In the genomic region with DNA sequence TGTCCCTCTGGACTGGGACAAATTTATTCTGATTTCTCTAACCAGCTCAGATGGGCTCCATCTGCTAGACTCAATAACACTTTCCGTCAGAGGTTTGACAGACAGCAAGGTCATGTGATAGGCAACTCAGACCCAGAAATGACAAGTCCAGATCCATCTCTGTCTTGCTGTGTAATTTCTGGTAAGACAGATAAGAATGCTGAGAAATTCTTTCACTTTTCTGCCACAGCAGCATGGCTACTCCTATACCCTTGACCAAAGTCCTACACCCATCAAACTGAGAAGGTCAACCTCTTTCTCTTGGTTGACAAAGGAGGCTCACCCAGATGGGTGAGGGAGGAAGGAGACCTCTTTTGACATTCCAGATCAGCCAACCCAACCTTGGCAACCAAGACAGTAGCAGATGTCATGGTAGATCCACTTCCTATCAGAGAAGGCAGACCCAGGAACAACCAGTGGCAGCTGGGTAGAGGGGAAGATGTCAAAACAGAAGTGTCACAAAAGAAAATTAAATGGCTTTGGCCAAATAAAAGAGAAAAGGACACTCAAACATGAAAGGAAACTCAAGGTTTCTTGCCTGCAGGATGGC, we compare ENCODE assay signal across 1 cellular context.
TF ChIP-seq lines count a peak whose summit lies in the region.

No MANE protein-coding gene starts in this region.

TF ChIP-seq in K562, 482 proteins besides CTCF, POLR2A, EP300 and RAD21 (continued from another document and continues in another):
- TF ChIP-seq, protein P1, sequence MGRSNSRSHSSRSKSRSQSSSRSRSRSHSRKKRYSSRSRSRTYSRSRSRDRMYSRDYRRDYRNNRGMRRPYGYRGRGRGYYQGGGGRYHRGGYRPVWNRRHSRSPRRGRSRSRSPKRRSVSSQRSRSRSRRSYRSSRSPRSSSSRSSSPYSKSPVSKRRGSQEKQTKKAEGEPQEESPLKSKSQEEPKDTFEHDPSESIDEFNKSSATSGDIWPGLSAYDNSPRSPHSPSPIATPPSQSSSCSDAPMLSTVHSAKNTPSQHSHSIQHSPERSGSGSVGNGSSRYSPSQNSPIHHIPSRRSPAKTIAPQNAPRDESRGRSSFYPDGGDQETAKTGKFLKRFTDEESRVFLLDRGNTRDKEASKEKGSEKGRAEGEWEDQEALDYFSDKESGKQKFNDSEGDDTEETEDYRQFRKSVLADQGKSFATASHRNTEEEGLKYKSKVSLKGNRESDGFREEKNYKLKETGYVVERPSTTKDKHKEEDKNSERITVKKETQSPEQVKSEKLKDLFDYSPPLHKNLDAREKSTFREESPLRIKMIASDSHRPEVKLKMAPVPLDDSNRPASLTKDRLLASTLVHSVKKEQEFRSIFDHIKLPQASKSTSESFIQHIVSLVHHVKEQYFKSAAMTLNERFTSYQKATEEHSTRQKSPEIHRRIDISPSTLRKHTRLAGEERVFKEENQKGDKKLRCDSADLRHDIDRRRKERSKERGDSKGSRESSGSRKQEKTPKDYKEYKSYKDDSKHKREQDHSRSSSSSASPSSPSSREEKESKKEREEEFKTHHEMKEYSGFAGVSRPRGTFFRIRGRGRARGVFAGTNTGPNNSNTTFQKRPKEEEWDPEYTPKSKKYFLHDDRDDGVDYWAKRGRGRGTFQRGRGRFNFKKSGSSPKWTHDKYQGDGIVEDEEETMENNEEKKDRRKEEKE (IDR thresholded peaks at IDR 0.05; ENCODE audit: borderline replicate concordance in 1 of 2, control insufficient read depth in 1 of 2, low read depth in 2 of 2, low read length in 1 of 2), result no peak
- no peak for TF ChIP-seq MYC (IDR thresholded peaks at IDR 0.05; ENCODE audit: low read depth, low read length)
- no peak for TF ChIP-seq MYC (CRISPR knock-in tag; IDR thresholded peaks at IDR 0.05; ENCODE audit: borderline replicate concordance, low read depth)
- no peak for TF ChIP-seq ZNF41 (CRISPR knock-in tag; conservative IDR thresholded peaks at IDR 0.05)
- no peak for TF ChIP-seq BRD9 (IDR thresholded peaks at IDR 0.05; ENCODE audit: low read depth, partially characterized antibody)
- no peak for TF ChIP-seq FOXJ2 (tag; IDR thresholded peaks at IDR 0.05)
- TF ChIP-seq GABPB2 (CRISPR knock-in tag; conservative IDR thresholded peaks at IDR 0.05), result no peak
- TF ChIP-seq TEAD4 (IDR thresholded peaks at IDR 0.05; ENCODE audit: low read length), result peak; percentile 69
- no peak for TF ChIP-seq TEAD4 (CRISPR knock-in tag; IDR thresholded peaks at IDR 0.05; ENCODE audit: borderline replicate concordance)
- no peak for TF ChIP-seq NCOA1 (IDR thresholded peaks at IDR 0.05; ENCODE audit: low read depth)
- peak; percentile 68 for TF ChIP-seq TAL1 (IDR thresholded peaks at IDR 0.05)
- TF ChIP-seq ZNF282 (CRISPR knock-in tag; IDR thresholded peaks at IDR 0.05), result no peak
- TF ChIP-seq, protein P2, sequence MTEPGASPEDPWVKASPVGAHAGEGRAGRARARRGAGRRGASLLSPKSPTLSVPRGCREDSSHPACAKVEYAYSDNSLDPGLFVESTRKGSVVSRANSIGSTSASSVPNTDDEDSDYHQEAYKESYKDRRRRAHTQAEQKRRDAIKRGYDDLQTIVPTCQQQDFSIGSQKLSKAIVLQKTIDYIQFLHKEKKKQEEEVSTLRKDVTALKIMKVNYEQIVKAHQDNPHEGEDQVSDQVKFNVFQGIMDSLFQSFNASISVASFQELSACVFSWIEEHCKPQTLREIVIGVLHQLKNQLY (CRISPR knock-in tag; conservative IDR thresholded peaks at IDR 0.05), result no peak
- TF ChIP-seq MEIS2 (IDR thresholded peaks at IDR 0.05; ENCODE audit: partially characterized antibody), result peak; percentile 89
- TF ChIP-seq SMAD3 (CRISPR knock-in tag; conservative IDR thresholded peaks at IDR 0.05), result no peak
- TF ChIP-seq SMAD4 (CRISPR knock-in tag; conservative IDR thresholded peaks at IDR 0.05), result peak; percentile 51
- TF ChIP-seq HDAC8 (tag; IDR thresholded peaks at IDR 0.05), result no peak
- 0 out of 2 replicates have a peak, but pooled peaks have one; percentile 14 for TF ChIP-seq CTBP1 (IDR thresholded peaks at IDR 0.05; ENCODE audit: borderline replicate concordance)
- no peak for TF ChIP-seq HNRNPK (IDR thresholded peaks at IDR 0.05; ENCODE audit: low read depth, low read length, poor library complexity, severe bottlenecking)
- TF ChIP-seq, protein P3, sequence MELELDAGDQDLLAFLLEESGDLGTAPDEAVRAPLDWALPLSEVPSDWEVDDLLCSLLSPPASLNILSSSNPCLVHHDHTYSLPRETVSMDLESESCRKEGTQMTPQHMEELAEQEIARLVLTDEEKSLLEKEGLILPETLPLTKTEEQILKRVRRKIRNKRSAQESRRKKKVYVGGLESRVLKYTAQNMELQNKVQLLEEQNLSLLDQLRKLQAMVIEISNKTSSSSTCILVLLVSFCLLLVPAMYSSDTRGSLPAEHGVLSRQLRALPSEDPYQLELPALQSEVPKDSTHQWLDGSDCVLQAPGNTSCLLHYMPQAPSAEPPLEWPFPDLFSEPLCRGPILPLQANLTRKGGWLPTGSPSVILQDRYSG (tag; conservative IDR thresholded peaks at IDR 0.05; ENCODE audit: low read depth), result 0 out of 2 replicates have a peak, but pooled peaks have one; percentile 30
- TF ChIP-seq, protein P4, sequence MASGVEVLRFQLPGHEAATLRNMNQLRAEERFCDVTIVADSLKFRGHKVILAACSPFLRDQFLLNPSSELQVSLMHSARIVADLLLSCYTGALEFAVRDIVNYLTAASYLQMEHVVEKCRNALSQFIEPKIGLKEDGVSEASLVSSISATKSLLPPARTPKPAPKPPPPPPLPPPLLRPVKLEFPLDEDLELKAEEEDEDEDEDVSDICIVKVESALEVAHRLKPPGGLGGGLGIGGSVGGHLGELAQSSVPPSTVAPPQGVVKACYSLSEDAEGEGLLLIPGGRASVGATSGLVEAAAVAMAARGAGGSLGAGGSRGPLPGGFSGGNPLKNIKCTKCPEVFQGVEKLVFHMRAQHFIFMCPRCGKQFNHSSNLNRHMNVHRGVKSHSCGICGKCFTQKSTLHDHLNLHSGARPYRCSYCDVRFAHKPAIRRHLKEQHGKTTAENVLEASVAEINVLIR (CRISPR knock-in tag; IDR thresholded peaks at IDR 0.05), result no peak
- TF ChIP-seq, protein P5, sequence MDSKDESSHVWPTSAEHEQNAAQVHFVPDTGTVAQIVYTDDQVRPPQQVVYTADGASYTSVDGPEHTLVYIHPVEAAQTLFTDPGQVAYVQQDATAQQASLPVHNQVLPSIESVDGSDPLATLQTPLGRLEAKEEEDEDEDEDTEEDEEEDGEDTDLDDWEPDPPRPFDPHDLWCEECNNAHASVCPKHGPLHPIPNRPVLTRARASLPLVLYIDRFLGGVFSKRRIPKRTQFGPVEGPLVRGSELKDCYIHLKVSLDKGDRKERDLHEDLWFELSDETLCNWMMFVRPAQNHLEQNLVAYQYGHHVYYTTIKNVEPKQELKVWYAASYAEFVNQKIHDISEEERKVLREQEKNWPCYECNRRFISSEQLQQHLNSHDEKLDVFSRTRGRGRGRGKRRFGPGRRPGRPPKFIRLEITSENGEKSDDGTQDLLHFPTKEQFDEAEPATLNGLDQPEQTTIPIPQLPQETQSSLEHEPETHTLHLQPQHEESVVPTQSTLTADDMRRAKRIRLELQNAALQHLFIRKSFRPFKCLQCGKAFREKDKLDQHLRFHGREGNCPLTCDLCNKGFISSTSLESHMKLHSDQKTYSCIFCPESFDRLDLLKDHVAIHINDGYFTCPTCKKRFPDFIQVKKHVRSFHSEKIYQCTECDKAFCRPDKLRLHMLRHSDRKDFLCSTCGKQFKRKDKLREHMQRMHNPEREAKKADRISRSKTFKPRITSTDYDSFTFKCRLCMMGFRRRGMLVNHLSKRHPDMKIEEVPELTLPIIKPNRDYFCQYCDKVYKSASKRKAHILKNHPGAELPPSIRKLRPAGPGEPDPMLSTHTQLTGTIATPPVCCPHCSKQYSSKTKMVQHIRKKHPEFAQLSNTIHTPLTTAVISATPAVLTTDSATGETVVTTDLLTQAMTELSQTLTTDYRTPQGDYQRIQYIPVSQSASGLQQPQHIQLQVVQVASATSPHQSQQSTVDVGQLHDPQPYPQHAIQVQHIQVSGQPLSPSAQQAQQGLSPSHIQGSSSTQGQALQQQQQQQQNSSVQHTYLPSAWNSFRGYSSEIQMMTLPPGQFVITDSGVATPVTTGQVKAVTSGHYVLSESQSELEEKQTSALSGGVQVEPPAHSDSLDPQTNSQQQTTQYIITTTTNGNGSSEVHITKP (IDR thresholded peaks at IDR 0.05; ENCODE audit: partially characterized antibody), result no peak
- TF ChIP-seq RAD51 (IDR thresholded peaks at IDR 0.05; ENCODE audit: borderline replicate concordance, low read depth), result peak; percentile 73
- TF ChIP-seq YBX1 (IDR thresholded peaks at IDR 0.05), result no peak
- no peak for TF ChIP-seq THRAP3 (IDR thresholded peaks at IDR 0.05; ENCODE audit: borderline replicate concordance)
- peak; percentile 67 for TF ChIP-seq ARID1B (IDR thresholded peaks at IDR 0.05)
- no peak for TF ChIP-seq ZNF134 (CRISPR knock-in tag; conservative IDR thresholded peaks at IDR 0.05)
- no peak for TF ChIP-seq ZBTB8A (IDR thresholded peaks at IDR 0.05; ENCODE audit: partially characterized antibody)
- TF ChIP-seq EHMT2 (IDR thresholded peaks at IDR 0.05), result peak; percentile 72; the same call in 1 of the 2 replicates
- TF ChIP-seq, protein P6, sequence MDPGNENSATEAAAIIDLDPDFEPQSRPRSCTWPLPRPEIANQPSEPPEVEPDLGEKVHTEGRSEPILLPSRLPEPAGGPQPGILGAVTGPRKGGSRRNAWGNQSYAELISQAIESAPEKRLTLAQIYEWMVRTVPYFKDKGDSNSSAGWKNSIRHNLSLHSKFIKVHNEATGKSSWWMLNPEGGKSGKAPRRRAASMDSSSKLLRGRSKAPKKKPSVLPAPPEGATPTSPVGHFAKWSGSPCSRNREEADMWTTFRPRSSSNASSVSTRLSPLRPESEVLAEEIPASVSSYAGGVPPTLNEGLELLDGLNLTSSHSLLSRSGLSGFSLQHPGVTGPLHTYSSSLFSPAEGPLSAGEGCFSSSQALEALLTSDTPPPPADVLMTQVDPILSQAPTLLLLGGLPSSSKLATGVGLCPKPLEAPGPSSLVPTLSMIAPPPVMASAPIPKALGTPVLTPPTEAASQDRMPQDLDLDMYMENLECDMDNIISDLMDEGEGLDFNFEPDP (CRISPR knock-in tag; IDR thresholded peaks at IDR 0.05), result no peak
- no peak for TF ChIP-seq SNIP1 (IDR thresholded peaks at IDR 0.05; ENCODE audit: low read depth)
- TF ChIP-seq, protein P7, sequence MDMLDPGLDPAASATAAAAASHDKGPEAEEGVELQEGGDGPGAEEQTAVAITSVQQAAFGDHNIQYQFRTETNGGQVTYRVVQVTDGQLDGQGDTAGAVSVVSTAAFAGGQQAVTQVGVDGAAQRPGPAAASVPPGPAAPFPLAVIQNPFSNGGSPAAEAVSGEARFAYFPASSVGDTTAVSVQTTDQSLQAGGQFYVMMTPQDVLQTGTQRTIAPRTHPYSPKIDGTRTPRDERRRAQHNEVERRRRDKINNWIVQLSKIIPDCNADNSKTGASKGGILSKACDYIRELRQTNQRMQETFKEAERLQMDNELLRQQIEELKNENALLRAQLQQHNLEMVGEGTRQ (CRISPR knock-in tag; IDR thresholded peaks at IDR 0.05), result peak; percentile 55
- 0 out of 2 replicates have a peak, but pooled peaks have one; percentile 53 for TF ChIP-seq DPF2 (IDR thresholded peaks at IDR 0.05)
- no peak for TF ChIP-seq ZBTB7A (IDR thresholded peaks at IDR 0.05; ENCODE audit: borderline replicate concordance, control insufficient read depth, low read depth, low read length)
- TF ChIP-seq TOE1 (IDR thresholded peaks at IDR 0.05; ENCODE audit: borderline replicate concordance), result peak; percentile 55; the same call in 1 of the 2 replicates
- TF ChIP-seq TOE1 (CRISPR knock-in tag; IDR thresholded peaks at IDR 0.05; ENCODE audit: borderline replicate concordance, low read depth), result no peak
- TF ChIP-seq ZFP36 (IDR thresholded peaks at IDR 0.05; ENCODE audit: low read depth, low read length, partially characterized antibody), result no peak
- no peak for TF ChIP-seq GTF2A2 (tag; IDR thresholded peaks at IDR 0.05)
- no peak for TF ChIP-seq SETDB1 (IDR thresholded peaks at IDR 0.05; ENCODE audit: low read length)
- no peak for TF ChIP-seq POLR2B (IDR thresholded peaks at IDR 0.05; ENCODE audit: low read depth, partially characterized antibody)
- TF ChIP-seq, protein P8, sequence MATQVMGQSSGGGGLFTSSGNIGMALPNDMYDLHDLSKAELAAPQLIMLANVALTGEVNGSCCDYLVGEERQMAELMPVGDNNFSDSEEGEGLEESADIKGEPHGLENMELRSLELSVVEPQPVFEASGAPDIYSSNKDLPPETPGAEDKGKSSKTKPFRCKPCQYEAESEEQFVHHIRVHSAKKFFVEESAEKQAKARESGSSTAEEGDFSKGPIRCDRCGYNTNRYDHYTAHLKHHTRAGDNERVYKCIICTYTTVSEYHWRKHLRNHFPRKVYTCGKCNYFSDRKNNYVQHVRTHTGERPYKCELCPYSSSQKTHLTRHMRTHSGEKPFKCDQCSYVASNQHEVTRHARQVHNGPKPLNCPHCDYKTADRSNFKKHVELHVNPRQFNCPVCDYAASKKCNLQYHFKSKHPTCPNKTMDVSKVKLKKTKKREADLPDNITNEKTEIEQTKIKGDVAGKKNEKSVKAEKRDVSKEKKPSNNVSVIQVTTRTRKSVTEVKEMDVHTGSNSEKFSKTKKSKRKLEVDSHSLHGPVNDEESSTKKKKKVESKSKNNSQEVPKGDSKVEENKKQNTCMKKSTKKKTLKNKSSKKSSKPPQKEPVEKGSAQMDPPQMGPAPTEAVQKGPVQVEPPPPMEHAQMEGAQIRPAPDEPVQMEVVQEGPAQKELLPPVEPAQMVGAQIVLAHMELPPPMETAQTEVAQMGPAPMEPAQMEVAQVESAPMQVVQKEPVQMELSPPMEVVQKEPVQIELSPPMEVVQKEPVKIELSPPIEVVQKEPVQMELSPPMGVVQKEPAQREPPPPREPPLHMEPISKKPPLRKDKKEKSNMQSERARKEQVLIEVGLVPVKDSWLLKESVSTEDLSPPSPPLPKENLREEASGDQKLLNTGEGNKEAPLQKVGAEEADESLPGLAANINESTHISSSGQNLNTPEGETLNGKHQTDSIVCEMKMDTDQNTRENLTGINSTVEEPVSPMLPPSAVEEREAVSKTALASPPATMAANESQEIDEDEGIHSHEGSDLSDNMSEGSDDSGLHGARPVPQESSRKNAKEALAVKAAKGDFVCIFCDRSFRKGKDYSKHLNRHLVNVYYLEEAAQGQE (CRISPR knock-in tag; IDR thresholded peaks at IDR 0.05; ENCODE audit: low read depth), result no peak
- TF ChIP-seq, protein P9, sequence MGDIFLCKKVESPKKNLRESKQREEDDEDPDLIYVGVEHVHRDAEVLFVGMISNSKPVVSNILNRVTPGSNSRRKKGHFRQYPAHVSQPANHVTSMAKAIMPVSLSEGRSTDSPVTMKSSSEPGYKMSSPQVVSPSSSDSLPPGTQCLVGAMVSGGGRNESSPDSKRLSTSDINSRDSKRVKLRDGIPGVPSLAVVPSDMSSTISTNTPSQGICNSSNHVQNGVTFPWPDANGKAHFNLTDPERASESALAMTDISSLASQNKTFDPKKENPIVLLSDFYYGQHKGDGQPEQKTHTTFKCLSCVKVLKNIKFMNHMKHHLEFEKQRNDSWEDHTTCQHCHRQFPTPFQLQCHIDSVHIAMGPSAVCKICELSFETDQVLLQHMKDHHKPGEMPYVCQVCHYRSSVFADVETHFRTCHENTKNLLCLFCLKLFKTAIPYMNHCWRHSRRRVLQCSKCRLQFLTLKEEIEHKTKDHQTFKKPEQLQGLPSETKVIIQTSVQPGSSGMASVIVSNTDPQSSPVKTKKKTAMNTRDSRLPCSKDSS (IDR thresholded peaks at IDR 0.05; ENCODE audit: low read depth, partially characterized antibody), result no peak
- TF ChIP-seq TCFL5 (CRISPR knock-in tag; conservative IDR thresholded peaks at IDR 0.05), result no peak
- TF ChIP-seq ZNF766 (CRISPR knock-in tag; conservative IDR thresholded peaks at IDR 0.05), result no peak
